16 cellular contexts compared by ENCODE assay signal in genomic region chr14:100392266-100392850, GRCh38. TPM values are rescaled to one million over a fixed set of nuclear protein-coding genes. Genes with fewer than 3 reads are reported as not detected.
DNase-seq lines count a peak whose midpoint lies in the region; ATAC-seq, FAIRE-seq and TF ChIP-seq lines count a peak whose summit lies in the region.
"Had no signal": no experiment of that assay in that cellular context is flagged by ENCODE, and none has a peak within 500 bp of the region (broad histone marks: within the 10 kb centered on the region; RNA-seq: fewer than 3 reads in every experiment).

No MANE protein-coding gene starts in this region.

- peaks cover 28 to 35% of the 10 kb centered on the region in 2 donors for H3K4me1 ChIP-seq in neuronal stem cell (ENCODE audit: control insufficient read depth in 2 of 2, insufficient read depth in 1 of 2, low read depth in 1 of 2, low read length in 2 of 2)

- no peaks in the 10 kb centered on the region for H3K9me3 ChIP-seq in neuronal stem cell (replicated peaks in 1 of 2; ENCODE audit: control insufficient read depth in 2 of 2, insufficient read depth in 1 of 2, low read depth in 1 of 2, low read length in 2 of 2)
- H3K9me3 ChIP-seq: transverse colon had no signal

- H2BK15ac ChIP-seq in neuronal stem cell (ENCODE audit: low read length), result no peak overlapping the region

- H3K23ac ChIP-seq in neuronal stem cell (ENCODE audit: low read depth, low read length, poor library complexity), result no peak overlapping the region

- H3K27me3 ChIP-seq in neuronal stem cell (ENCODE audit: control insufficient read depth in 3 of 3, insufficient read depth in 3 of 3, low read depth in 1 of 3, low read length in 3 of 3), result no peaks in the 10 kb centered on the region
- H3K27me3 ChIP-seq: transverse colon had no signal

- peak; percentile 13 for FAIRE-seq in G401.6 (lab: Jason Lieb, UNC)
- FAIRE-seq: kidney, RCC 7860 had no signal

- H3K79me1 ChIP-seq in neuronal stem cell (ENCODE audit: low read depth, low read length), result peaks cover 3% of the 10 kb centered on the region

- H2BK12ac ChIP-seq in neuronal stem cell (ENCODE audit: low read length), result peak overlapping the region; percentile 32

- H2AFZ ChIP-seq in neuronal stem cell (ENCODE audit: low read length), result no peak overlapping the region

- H2BK120ac ChIP-seq in neuronal stem cell (ENCODE audit: low read depth, low read length), result peak overlapping the region; percentile 49

- TF ChIP-seq CTCF in choroid plexus epithelial cell (conservative IDR thresholded peaks at IDR 0.05; ENCODE audit: low read depth, low read length), result no peak

- H2AK5ac ChIP-seq in neuronal stem cell (ENCODE audit: low read depth, low read length), result no peak overlapping the region

- no peak for ATAC-seq in activated CD4-positive, CD25-positive, alpha-beta regulatory T cell treated with anti-CD3 and anti-CD28 coated beads, Interleukin-2, amount 50 U/mL, for 24 hours
- ATAC-seq: T-helper 17 cell had no signal

- peak; percentile 63 for DNase-seq in MV-4-11 (lab: John Stamatoyannopoulos, UW)
- DNase-seq in choroid plexus epithelial cell (ENCODE audit: low read depth), result peak; percentile 53
- DNase-seq in neuronal stem cell (ENCODE audit: low spot score), result no peak
- no peak for DNase-seq in T1000 (lab: John Stamatoyannopoulos, UW)
- no peak for DNase-seq in stimulated activated naive CD4-positive, alpha-beta T cell (lab: John Stamatoyannopoulos, UW)
- DNase-seq: activated CD4-positive, alpha-beta T cell treated with anti-CD3 and anti-CD28 coated beads for 4 hours; activated T-cell treated with anti-CD3 and anti-CD28 coated beads, Interleukin-2, amount 50 U/mL, for 1 hour; GDM1; kidney; NCI-H1105 treated with DMSO at 0.1 percent for 48 hours; stimulated activated CD4-positive, alpha-beta T cell treated with anti-CD3 and anti-CD28 coated beads, Interleukin-2, amount 100 ng/mL, for 24 hours; T-helper 17 cell; transverse colon had no signal

- H3K4ac ChIP-seq in neuronal stem cell (ENCODE audit: low read length), result no peak overlapping the region

- H3K36me3 ChIP-seq in neuronal stem cell (replicated peaks in 1 of 2; ENCODE audit: control insufficient read depth in 2 of 2, insufficient read depth in 2 of 2, low read length in 2 of 2), result no peaks in the 10 kb centered on the region
- H3K36me3 ChIP-seq: transverse colon had no signal

- no peak overlapping the region for H4K91ac ChIP-seq in neuronal stem cell (ENCODE audit: low read depth, low read length, poor library complexity)

- WGBS in neuronal stem cell (ENCODE audit: extremely low coverage in 2 of 2, insufficient read length in 2 of 2, insufficient replicate concordance in 1 of 2), 2 donors, result no CpG with 5 or more reads among the region's 14 CpGs

- H3K27ac ChIP-seq in neuronal stem cell (replicated peaks; ENCODE audit: low read length), result no peak overlapping the region

- no peak overlapping the region for H2BK5ac ChIP-seq in neuronal stem cell (ENCODE audit: low read length)

- no peak overlapping the region for H3K4me3 ChIP-seq in choroid plexus epithelial cell (ENCODE audit: low read depth, low read length)
- no peak overlapping the region for H3K4me3 ChIP-seq in neuronal stem cell (ENCODE audit: low read length in 2 of 2)
- H3K4me3 ChIP-seq: transverse colon had no signal

- no peak overlapping the region for H3K9ac ChIP-seq in neuronal stem cell (ENCODE audit: low read depth, low read length, poor library complexity)

- H4K8ac ChIP-seq in neuronal stem cell (ENCODE audit: low read depth, low read length), result no peak overlapping the region

- no peak overlapping the region for H3K14ac ChIP-seq in neuronal stem cell (ENCODE audit: low read length)

- peak overlapping the region; percentile 77 for H3K18ac ChIP-seq in neuronal stem cell (ENCODE audit: low read length)

- no peak overlapping the region for H3K4me2 ChIP-seq in neuronal stem cell (ENCODE audit: insufficient read depth, low read length, poor library complexity, severe bottlenecking)

RNA-seq across cellular contexts. Expression of gene WDR25, which starts 16.1 kb away (rescaled TPM):
- 8.7 TPM for polyA plus RNA-seq in neuronal stem cell (2013, experiment 1 of 2)
- 9.9 TPM for polyA plus RNA-seq in neuronal stem cell (2013, experiment 2 of 2)

Comparison
In these comparisons a context has a peak if more than half of its experiments do, and no peak if none do; other contexts are left out.
1. DNase-seq: peak in MV-4-11 (single experiment) and choroid plexus epithelial cell (single experiment); none in neuronal stem cell (single experiment), T1000 (single experiment) and stimulated activated naive CD4-positive, alpha-beta T cell (0 of 6).